In the genomic region with DNA sequence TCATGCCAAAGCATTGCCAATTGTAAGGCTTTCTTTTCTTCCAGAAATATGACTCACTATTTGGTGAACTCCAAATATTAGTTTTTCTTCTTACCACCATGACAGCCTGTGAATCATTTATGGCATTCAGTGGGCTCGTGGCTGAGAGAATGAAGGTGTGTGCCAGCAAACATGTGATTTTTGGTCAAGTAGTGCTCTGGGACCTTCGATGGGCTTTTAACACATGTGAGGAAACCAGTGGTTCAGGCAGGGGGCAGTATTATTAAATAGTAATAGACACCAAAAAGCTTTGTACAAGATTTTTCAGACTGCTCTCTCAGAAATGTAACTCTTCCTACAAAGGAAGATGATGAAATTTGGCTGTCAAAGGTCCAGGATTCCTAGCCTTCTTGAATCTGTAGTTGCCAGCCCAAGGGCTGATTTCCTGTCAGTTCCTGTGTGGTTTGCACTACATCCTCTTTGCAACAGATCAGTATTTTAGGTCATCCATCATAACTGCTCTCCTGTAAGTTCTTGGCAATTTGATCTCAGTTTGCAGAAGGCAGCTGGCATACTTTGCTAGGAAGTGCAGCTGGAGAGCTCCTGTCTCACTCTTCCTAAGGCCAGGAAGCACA, we compare ENCODE assay signal across 8 cellular contexts.
DNase-seq lines count a peak whose midpoint lies in the region; ATAC-seq and TF ChIP-seq lines count a peak whose summit lies in the region.

No MANE protein-coding gene starts in this region.

- H3K36me3 ChIP-seq in psoas muscle (ENCODE audit: insufficient read depth in 1 of 2, low read depth in 1 of 2) (no peaks in the 10 kb centered on the region), neuronal stem cell (replicated peaks in 1 of 2; ENCODE audit: control insufficient read depth in 2 of 2, insufficient read depth in 2 of 2, low read length in 2 of 2) (no peaks in the 10 kb centered on the region)

- 3 to 4% (median 3%) methylated on average over 2 of the region's 2 CpGs for WGBS in psoas muscle, 3 donors
- WGBS in neuronal stem cell (ENCODE audit: extremely low coverage in 2 of 2, insufficient read length in 2 of 2, insufficient replicate concordance in 1 of 2), 2 donors: no CpG with 5 or more reads among the region's 2 CpGs

- H3K14ac ChIP-seq in neuronal stem cell (ENCODE audit: low read length): no peak overlapping the region

- no peak overlapping the region for H3K4me2 ChIP-seq in neuronal stem cell (ENCODE audit: insufficient read depth, low read length, poor library complexity, severe bottlenecking)

- H4K91ac ChIP-seq in neuronal stem cell (ENCODE audit: low read depth, low read length, poor library complexity): no peak overlapping the region

- peak; percentile 86 to 89 for ATAC-seq in activated T-cell treated with anti-CD3 and anti-CD28 coated beads, Interleukin-2, amount 50 U/mL, for 4 hours
- ATAC-seq in foreskin keratinocyte: peak; percentile 76
- peak; percentile 91 to 95 (median 94) for ATAC-seq in psoas muscle

- H3K27me3 ChIP-seq in foreskin keratinocyte (no peaks in the 10 kb centered on the region), psoas muscle (ENCODE audit: insufficient read depth in 3 of 3, low read length in 2 of 3) (no peaks in the 10 kb centered on the region), neuronal stem cell (ENCODE audit: control insufficient read depth in 3 of 3, insufficient read depth in 3 of 3, low read depth in 1 of 3, low read length in 3 of 3) (no peaks in the 10 kb centered on the region)

- H2BK15ac ChIP-seq in neuronal stem cell (ENCODE audit: low read length): no peak overlapping the region

- TF ChIP-seq CTCF in foreskin keratinocyte (conservative IDR thresholded peaks at IDR 0.05) (peak; percentile 50), psoas muscle (IDR thresholded peaks at IDR 0.05) (peak; percentile 35)

- no peak overlapping the region for H3K4ac ChIP-seq in neuronal stem cell (ENCODE audit: low read length)

- H2AFZ ChIP-seq in neuronal stem cell (ENCODE audit: low read length): no peak overlapping the region

- peaks cover 19% of the 10 kb centered on the region for H3K36me3 Mint-ChIP-seq in activated T-cell treated with anti-CD3 and anti-CD28 coated beads, Interleukin-2, amount 50 U/mL, for 4 hours (ENCODE audit: insufficient read depth)

- H3K4me1 Mint-ChIP-seq in activated T-cell treated with anti-CD3 and anti-CD28 coated beads, Interleukin-2, amount 50 U/mL, for 4 hours (ENCODE audit: low read depth): peaks cover 80% of the 10 kb centered on the region

- peaks cover 9% of the 10 kb centered on the region for H3K9me3 Mint-ChIP-seq in activated T-cell treated with anti-CD3 and anti-CD28 coated beads, Interleukin-2, amount 50 U/mL, for 4 hours

- H3K27me3 Mint-ChIP-seq in activated T-cell treated with anti-CD3 and anti-CD28 coated beads, Interleukin-2, amount 50 U/mL, for 4 hours (ENCODE audit: low read depth): no peaks in the 10 kb centered on the region

- H3K4me1 ChIP-seq in foreskin keratinocyte: peaks cover 43% of the 10 kb centered on the region
- peaks cover 50% of the 10 kb centered on the region for H3K4me1 ChIP-seq in psoas muscle
- peaks cover 4 to 25% of the 10 kb centered on the region in 2 donors for H3K4me1 ChIP-seq in neuronal stem cell (ENCODE audit: control insufficient read depth in 2 of 2, insufficient read depth in 1 of 2, low read depth in 1 of 2, low read length in 2 of 2)

- H3K9me3 ChIP-seq in psoas muscle (no peaks in the 10 kb centered on the region), neuronal stem cell (replicated peaks in 1 of 2; ENCODE audit: control insufficient read depth in 2 of 2, insufficient read depth in 1 of 2, low read depth in 1 of 2, low read length in 2 of 2) (peaks cover 0 to 6% of the 10 kb centered on the region in 2 donors)

- peak overlapping the region; percentile 31 for H3K4me3 ChIP-seq in psoas muscle
- H3K4me3 ChIP-seq in neuronal stem cell (ENCODE audit: low read length in 2 of 2): no peak overlapping the region

- no peak overlapping the region for H2BK5ac ChIP-seq in neuronal stem cell (ENCODE audit: low read length)

- H3K79me1 ChIP-seq in neuronal stem cell (ENCODE audit: low read depth, low read length): no peaks in the 10 kb centered on the region

- no peak overlapping the region for H3K23ac ChIP-seq in neuronal stem cell (ENCODE audit: low read depth, low read length, poor library complexity)

- no peak overlapping the region for H4K8ac ChIP-seq in neuronal stem cell (ENCODE audit: low read depth, low read length)

- H3K4me3 Mint-ChIP-seq in activated T-cell treated with anti-CD3 and anti-CD28 coated beads, Interleukin-2, amount 50 U/mL, for 4 hours: peak overlapping the region; percentile 17

- H2BK12ac ChIP-seq in neuronal stem cell (ENCODE audit: low read length): no peak overlapping the region

- intact Hi-C loops in psoas muscle (cut with DNase I): loop anchor here (2.0 to 5.0 kb wide), 4 partner anchors 38 to 440 kb away; partner anchors contain the start of genes BABAM2 (in 1 of the 2) and RBKS (in 1 of the 2)

- H2AK5ac ChIP-seq in neuronal stem cell (ENCODE audit: low read depth, low read length): no peak overlapping the region

- H2BK120ac ChIP-seq in neuronal stem cell (ENCODE audit: low read depth, low read length): no peak overlapping the region

- DNase-seq in NK-92 treated with Interleukin-12 subunit alpha and Interleukin-12 subunit beta, amount 100 ng/mL, for 24 hours (lab: John Stamatoyannopoulos, UW): peak; percentile 48
- DNase-seq in NK-92 (lab: John Stamatoyannopoulos, UW; ENCODE audit: unreplicated experiment) (no peak), NCI-H2196 (lab: John Stamatoyannopoulos, UW; ENCODE audit: unreplicated experiment) (peak; percentile 45), foreskin keratinocyte (peak; percentile 86 to 95), psoas muscle (peak; percentile 59 to 63), neuronal stem cell (ENCODE audit: low spot score) (no peak), NCI-H2227 treated with DMSO at 0.1 percent for 48 hours (lab: John Stamatoyannopoulos, UW) (no peak)
- peak; percentile 36 for DNase-seq in activated T-cell treated with anti-CD3 and anti-CD28 coated beads, Interleukin-2, amount 50 U/mL, for 4 hours

- no peak overlapping the region for H3K9ac ChIP-seq in neuronal stem cell (ENCODE audit: low read depth, low read length, poor library complexity)

- H3K27ac ChIP-seq in foreskin keratinocyte: no peak overlapping the region
- peak overlapping the region; percentile 69 for H3K27ac ChIP-seq in psoas muscle
- no peak overlapping the region for H3K27ac ChIP-seq in neuronal stem cell (replicated peaks; ENCODE audit: low read length)

- no peak overlapping the region for H3K18ac ChIP-seq in neuronal stem cell (ENCODE audit: low read length)

Comparison
In these comparisons a context has a peak if more than half of its experiments do, and no peak if none do; other contexts are left out.
1. DNase-seq: peak in NK-92 treated with Interleukin-12 subunit alpha and Interleukin-12 subunit beta, amount 100 ng/mL, for 24 hours (single experiment), NCI-H2196 (single experiment), activated T-cell treated with anti-CD3 and anti-CD28 coated beads, Interleukin-2, amount 50 U/mL, for 4 hours (single experiment), foreskin keratinocyte (2 of 2) and psoas muscle (2 of 2); none in NK-92 (single experiment), neuronal stem cell (single experiment) and NCI-H2227 treated with DMSO at 0.1 percent for 48 hours (single experiment).
2. Peak in every context shown above with its lines, with median percentiles within 50 percentile points of each other: ATAC-seq.